ENCODE assay signal across 10 cellular contexts in the genomic region with DNA sequence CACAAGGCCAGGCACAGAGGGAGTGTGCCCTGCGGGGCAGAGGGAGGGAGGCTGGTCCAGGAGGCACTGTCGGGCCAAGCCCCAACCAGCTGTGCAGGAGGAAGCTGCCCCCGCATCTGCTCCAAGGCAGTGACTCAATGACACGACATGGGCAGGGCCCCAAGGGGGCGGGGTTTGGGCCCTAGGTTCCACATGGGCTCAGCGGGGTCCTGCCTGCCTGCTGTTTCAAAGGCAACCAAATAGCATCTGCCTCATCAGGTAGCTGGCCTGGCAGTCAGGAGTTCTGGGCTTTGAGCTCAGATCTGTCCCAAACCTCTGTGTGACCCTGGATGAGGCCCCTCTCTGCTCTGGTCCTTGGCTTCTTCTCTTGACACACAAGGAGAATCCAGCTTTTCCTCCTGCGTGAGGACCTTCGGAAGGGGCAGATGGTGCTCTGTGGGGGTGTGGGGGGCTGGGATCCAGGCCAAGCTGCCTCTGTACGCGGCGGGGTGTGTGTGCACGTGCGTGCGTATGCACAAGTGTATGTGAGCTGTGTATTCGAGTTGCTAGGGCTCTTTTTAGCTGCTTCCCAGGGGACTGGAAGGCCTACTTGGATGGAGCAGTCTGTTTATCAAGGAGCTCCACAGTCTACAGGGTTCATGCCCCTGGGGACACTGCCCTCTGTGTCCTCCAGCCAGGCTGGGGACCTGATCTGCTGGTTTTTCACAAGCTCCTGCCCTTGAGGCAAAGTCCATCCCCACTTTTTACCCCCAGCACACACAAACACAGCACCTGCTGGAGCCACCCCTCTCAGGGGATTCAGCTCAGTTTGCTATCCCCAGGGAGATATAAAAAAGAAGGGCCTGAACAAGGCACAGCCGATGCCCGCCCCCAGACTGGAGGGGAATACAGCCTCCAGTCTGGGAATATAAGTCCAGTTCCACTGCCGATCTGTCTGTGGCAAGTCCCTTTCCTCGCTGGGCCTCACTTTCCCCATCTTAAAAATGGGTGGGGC.
DNase-seq lines count a peak whose midpoint lies in the region; ATAC-seq and TF ChIP-seq lines count a peak whose summit lies in the region.
"Had no signal": no experiment of that assay in that cellular context is flagged by ENCODE, and none has a peak within 500 bp of the region (broad histone marks: within the 10 kb centered on the region; RNA-seq: fewer than 3 reads in every experiment).

No MANE protein-coding gene starts in this region.

- H3K27me3 ChIP-seq in heart left ventricle: no peaks in the 10 kb centered on the region

- TF ChIP-seq POLR2A in heart left ventricle (IDR thresholded peaks at IDR 0.05): no peak

- H3K27ac ChIP-seq in heart left ventricle: peak overlapping the region in 11 of 12 donors; percentile 21 to 97 (median 62)

- TF ChIP-seq CTCF in heart left ventricle (IDR thresholded peaks at IDR 0.05): no peak

- no peak overlapping the region for H3K4me3 ChIP-seq in heart left ventricle

- intact Hi-C loops in heart left ventricle (cut with DNase I): no loop called here

- DNase-seq in activated CD4-positive, CD25-positive, alpha-beta regulatory T cell treated with anti-CD3 and anti-CD28 coated beads, Interleukin-2, amount 50 U/mL, for 72 hours: no peak
- DNase-seq in NCI-H446 treated with DMSO at 0.1 percent for 48 hours (lab: John Stamatoyannopoulos, UW): peak; percentile 69
- DNase-seq in activated T-cell treated with anti-CD3 and anti-CD28 coated beads, Interleukin-2, amount 50 U/mL, for 24 hours: peak; percentile 77
- peak; percentile 85 to 90 (median 87) for DNase-seq in heart left ventricle
- DNase-seq in stimulated activated CD4-positive, alpha-beta T cell treated with anti-CD3 and anti-CD28 coated beads, Interleukin-12 subunit alpha, Interleukin-12 subunit beta, amount 100 ng/mL, for 4 hours: peak; percentile 44
- DNase-seq in NCI-H748 treated with DMSO at 0.1 percent for 48 hours (lab: John Stamatoyannopoulos, UW): no peak

- WGBS in heart left ventricle, 4 donors: 33 to 58% (median 46%) methylated on average over 15 to 19 of the region's 19 CpGs

- peak overlapping the region; percentile 45 for H3K4me3 Mint-ChIP-seq in activated T-cell treated with anti-CD3 and anti-CD28 coated beads, Interleukin-2, amount 50 U/mL, for 24 hours
- H3K4me3 Mint-ChIP-seq: CD4-positive, CD25-positive, alpha-beta regulatory T cell; central memory CD8-positive, alpha-beta T cell had no signal

- no peaks in the 10 kb centered on the region for H3K9me3 ChIP-seq in heart left ventricle

- H3K27ac Mint-ChIP-seq in activated T-cell treated with anti-CD3 and anti-CD28 coated beads, Interleukin-2, amount 50 U/mL, for 24 hours: peak overlapping the region; percentile 61

- ATAC-seq in activated CD4-positive, CD25-positive, alpha-beta regulatory T cell treated with anti-CD3 and anti-CD28 coated beads, Interleukin-2, amount 50 U/mL, for 24 hours: peak; percentile 79 to 87
- ATAC-seq in HG03060 (IDR thresholded peaks at IDR 0.05; ENCODE audit: low read depth, unreplicated experiment) (peak; percentile 48), heart left ventricle (peak; percentile 19 to 77 (median 70))

- H3K9me3 Mint-ChIP-seq in activated T-cell treated with anti-CD3 and anti-CD28 coated beads, Interleukin-2, amount 50 U/mL, for 24 hours: no peaks in the 10 kb centered on the region
- H3K9me3 Mint-ChIP-seq: CD4-positive, CD25-positive, alpha-beta regulatory T cell; central memory CD8-positive, alpha-beta T cell had no signal

- peaks cover 16% of the 10 kb centered on the region for H3K4me1 Mint-ChIP-seq in activated T-cell treated with anti-CD3 and anti-CD28 coated beads, Interleukin-2, amount 50 U/mL, for 24 hours (ENCODE audit: low read depth)
- H3K4me1 Mint-ChIP-seq: CD4-positive, CD25-positive, alpha-beta regulatory T cell; central memory CD8-positive, alpha-beta T cell had no signal

- H3K27me3 Mint-ChIP-seq in activated T-cell treated with anti-CD3 and anti-CD28 coated beads, Interleukin-2, amount 50 U/mL, for 24 hours: no peaks in the 10 kb centered on the region
- H3K27me3 Mint-ChIP-seq: CD4-positive, CD25-positive, alpha-beta regulatory T cell; central memory CD8-positive, alpha-beta T cell had no signal

- H3K36me3 Mint-ChIP-seq in activated T-cell treated with anti-CD3 and anti-CD28 coated beads, Interleukin-2, amount 50 U/mL, for 24 hours (ENCODE audit: low read depth): peaks cover 9% of the 10 kb centered on the region
- H3K36me3 Mint-ChIP-seq: CD4-positive, CD25-positive, alpha-beta regulatory T cell had no signal

- H3K36me3 ChIP-seq in heart left ventricle: peaks cover 0 to 12% (median 9%) of the 10 kb centered on the region in 9 donors

- H3K4me1 ChIP-seq in heart left ventricle: peaks cover 16 to 66% (median 57%) of the 10 kb centered on the region in 12 donors

Comparison
In these comparisons a context has a peak if more than half of its experiments do, and no peak if none do; other contexts are left out.
1. DNase-seq: peak in NCI-H446 treated with DMSO at 0.1 percent for 48 hours (single experiment), activated T-cell treated with anti-CD3 and anti-CD28 coated beads, Interleukin-2, amount 50 U/mL, for 24 hours (single experiment), heart left ventricle (5 of 5) and stimulated activated CD4-positive, alpha-beta T cell treated with anti-CD3 and anti-CD28 coated beads, Interleukin-12 subunit alpha, Interleukin-12 subunit beta, amount 100 ng/mL, for 4 hours (single experiment); none in activated CD4-positive, CD25-positive, alpha-beta regulatory T cell treated with anti-CD3 and anti-CD28 coated beads, Interleukin-2, amount 50 U/mL, for 72 hours (single experiment) and NCI-H748 treated with DMSO at 0.1 percent for 48 hours (single experiment).
2. Peak in every context shown above with its lines, with median percentiles within 50 percentile points of each other: ATAC-seq.